ENCODE assay signal across 8 cellular contexts in genomic region chr18:62585274-62586147, GRCh38.
DNase-seq lines count a peak whose midpoint lies in the region; ATAC-seq and TF ChIP-seq lines count a peak whose summit lies in the region.

No MANE protein-coding gene starts in this region.

- H3K27me3 ChIP-seq in BLaER1 (no peaks in the 10 kb centered on the region), fibroblast of lung (ENCODE audit: control insufficient read depth, insufficient read depth, low read length) (no peaks in the 10 kb centered on the region)

- H3K9ac ChIP-seq in BLaER1 (peak overlapping the region; percentile 73), fibroblast of lung (ENCODE audit: insufficient read depth, low read length) (no peak overlapping the region)

- TF ChIP-seq CTCF in WI38 (IDR thresholded peaks at IDR 0.05; ENCODE audit: low read depth, low read length) (no peak), fibroblast of lung (conservative IDR thresholded peaks at IDR 0.05 in 1 of 2, IDR thresholded peaks at IDR 0.05 in 1 of 2; ENCODE audit: low read depth in 1 of 2, low read length in 2 of 2) (no peak)

- H3K4me2 ChIP-seq in BLaER1 (peak overlapping the region; percentile 89), fibroblast of lung (ENCODE audit: extremely low read depth, insufficient read depth, low read length) (peak overlapping the region; percentile 21)

- H3K27ac ChIP-seq in BLaER1 (peak overlapping the region; percentile 85), fibroblast of lung (ENCODE audit: insufficient read depth, low read length) (no peak overlapping the region)

- H3K9me3 ChIP-seq in BLaER1 (no peaks in the 10 kb centered on the region), fibroblast of lung (ENCODE audit: control insufficient read depth, insufficient read depth, low read depth, low read length) (no peaks in the 10 kb centered on the region)

- no peaks in the 10 kb centered on the region for H3K79me2 ChIP-seq in fibroblast of lung (ENCODE audit: control insufficient read depth, insufficient read depth, low read length)

- H4K20me1 ChIP-seq in BLaER1 (no peaks in the 10 kb centered on the region), fibroblast of lung (ENCODE audit: control insufficient read depth, extremely low read depth, insufficient read depth, low read length) (no peaks in the 10 kb centered on the region)

- ATAC-seq in GM21529 (IDR thresholded peaks at IDR 0.05; ENCODE audit: unreplicated experiment) (peak; percentile 30), HG03159 (IDR thresholded peaks at IDR 0.05; ENCODE audit: unreplicated experiment) (no peak)

- peaks cover 8% of the 10 kb centered on the region for H3K36me3 ChIP-seq in BLaER1
- no peaks in the 10 kb centered on the region for H3K36me3 ChIP-seq in fibroblast of lung (ENCODE audit: control insufficient read depth, insufficient read depth, low read length)

- H3K4me3 ChIP-seq in BLaER1 (no peak overlapping the region), WI38 (ENCODE audit: low read depth, low read length) (peak overlapping the region; percentile 21; the same call in 1 of the 2 replicates), fibroblast of lung (replicated peaks in 1 of 4; ENCODE audit: control extremely low read depth in 1 of 4, insufficient read depth in 1 of 4, low read depth in 3 of 4, low read length in 4 of 4) (no peak overlapping the region)

- no peak for DNase-seq in fibroblast of lung (ENCODE audit: low read depth in 2 of 2)
- no peak for DNase-seq in pons (ENCODE audit: low spot score)
- DNase-seq in UCSD-AML1 (lab: John Stamatoyannopoulos, UW; ENCODE audit: unreplicated experiment) = no peak
- no peak for DNase-seq in iPS-NIHi7 (ENCODE audit: extremely low spot score)

- no peak overlapping the region for H2AFZ ChIP-seq in fibroblast of lung (ENCODE audit: low read length)

- H3K4me1 ChIP-seq in BLaER1 (peaks cover 64% of the 10 kb centered on the region), fibroblast of lung (ENCODE audit: control insufficient read depth, extremely low read depth, insufficient read depth, low read length) (no peaks in the 10 kb centered on the region)
